ENCODE assay signal across 16 cellular contexts in genomic region chr11:28442113-28442512, GRCh38.
"Had no signal": no experiment of that assay in that cellular context is flagged by ENCODE, and none has a peak within 500 bp of the region (broad histone marks: within the 10 kb centered on the region; RNA-seq: fewer than 3 reads in every experiment).

No MANE protein-coding gene starts in this region.

- H3K27ac ChIP-seq: colonic mucosa, gastrocnemius medialis, heart right ventricle had no signal

- H3K36me3 ChIP-seq: colonic mucosa, gastrocnemius medialis, heart right ventricle had no signal

- ATAC-seq: gastrocnemius medialis; heart right ventricle; left lobe of liver; mucosa of descending colon; naive thymus-derived CD8-positive, alpha-beta T cell had no signal

- H3K9me3 ChIP-seq: colonic mucosa, gastrocnemius medialis, heart right ventricle, mucosa of descending colon had no signal

- DNase-seq: colonic mucosa; dermis blood vessel endothelial cell; erythroblast; gastrocnemius medialis; heart right ventricle; hypothalamus; kidney glomerular epithelial cell; mammary epithelial cell; mucosa of descending colon; naive thymus-derived CD8-positive, alpha-beta T cell; posterior cingulate gyrus; small intestine; stimulated activated CD4-positive, alpha-beta T cell treated with anti-CD3 and anti-CD28 coated beads, Interleukin-12 subunit alpha, Interleukin-12 subunit beta, amount 100 ng/mL, for 4 hours; stimulated activated CD4-positive, alpha-beta T cell treated with anti-CD3 and anti-CD28 coated beads, Interleukin-2, amount 100 ng/mL, for 48 hours; stimulated activated naive CD4-positive, alpha-beta T cell treated with Interleukin-2 at 50 U/mL for 16 hours had no signal

- H3K4me3 ChIP-seq: colonic mucosa, gastrocnemius medialis, heart right ventricle, mucosa of descending colon had no signal

- H3K27me3 ChIP-seq: colonic mucosa, gastrocnemius medialis, heart right ventricle had no signal

- H3K4me1 ChIP-seq: colonic mucosa, gastrocnemius medialis, heart right ventricle had no signal
